Comparison of ENCODE assay signal across 14 cellular contexts in the genomic region with DNA sequence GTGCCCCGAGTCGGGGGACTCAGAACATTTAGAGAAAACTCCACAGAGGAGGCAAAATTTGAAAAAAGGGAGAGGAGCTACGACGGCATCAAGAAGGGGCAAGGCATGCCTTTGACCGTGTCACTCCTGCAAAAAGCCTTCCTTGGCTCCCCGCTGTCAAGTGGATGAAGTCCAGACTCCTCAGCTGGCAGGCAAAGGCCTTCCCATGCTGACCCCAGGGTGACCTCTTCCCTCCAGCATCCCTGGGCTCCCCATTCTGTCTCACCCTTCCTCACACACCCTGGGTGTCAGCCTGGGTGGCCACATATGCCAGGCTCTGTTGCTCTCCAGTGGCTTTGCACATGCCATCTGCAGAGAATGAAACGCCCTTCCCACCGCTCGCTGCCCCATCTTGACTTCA.
"Had no signal": no experiment of that assay in that cellular context is flagged by ENCODE, and none has a peak within 500 bp of the region (broad histone marks: within the 10 kb centered on the region; RNA-seq: fewer than 3 reads in every experiment).

No MANE protein-coding gene starts in this region.

- H3K4me3 ChIP-seq: SJCRH30, spleen, upper lobe of right lung had no signal

- H3K9me3 Mint-ChIP-seq: activated CD4-positive, alpha-beta memory T cell treated with anti-CD3 and anti-CD28 coated beads, Interleukin-2, amount 10 ng/mL, durations not matched to agents 7 days and 5 days; stimulated activated memory B cell treated with anti-CD40 and anti-IgM and Interleukin-4, amounts not matched to agents 10 μg/mL and 1 μg/mL and 100 μg/mL, for 72 hours; T-cell had no signal

- ATAC-seq: esophagus mucosa; stimulated activated memory B cell treated with anti-CD40 and anti-IgM and Interleukin-4, amounts not matched to agents 10 μg/mL and 1 μg/mL and 100 μg/mL, for 72 hours; T-cell; upper lobe of right lung had no signal

- H3K27me3 Mint-ChIP-seq: T-cell had no signal

- H3K27me3 ChIP-seq: spleen, upper lobe of right lung had no signal

- H3K36me3 ChIP-seq: SJCRH30, spleen, upper lobe of right lung had no signal

- DNase-seq: activated CD4-positive, alpha-beta memory T cell treated with anti-CD3 and anti-CD28 coated beads, Interleukin-2, amount 10 ng/mL, durations not matched to agents 7 days and 5 days; activated gamma-delta T cell treated with Interleukin-2 at 50 U/mL for 16 hours; activated T-cell treated with anti-CD3 and anti-CD28 coated beads, Interleukin-2, amount 50 U/mL, for 48 hours; midbrain; posterior cingulate gyrus; SJCRH30; spleen; stimulated activated CD4-positive, alpha-beta T cell treated with anti-CD3 and anti-CD28 coated beads, Interleukin-1b, Interleukin-23, amount 100 ng/mL, for 48 hours; substantia nigra; T-cell; T1000; upper lobe of right lung had no signal

- H3K4me1 ChIP-seq: SJCRH30 had no signal

- H3K27ac Mint-ChIP-seq: activated CD4-positive, alpha-beta memory T cell treated with anti-CD3 and anti-CD28 coated beads, Interleukin-2, amount 10 ng/mL, durations not matched to agents 7 days and 5 days; stimulated activated memory B cell treated with anti-CD40 and anti-IgM and Interleukin-4, amounts not matched to agents 10 μg/mL and 1 μg/mL and 100 μg/mL, for 72 hours; T-cell had no signal

- H3K9me3 ChIP-seq: SJCRH30, spleen, upper lobe of right lung had no signal

- H3K36me3 Mint-ChIP-seq: stimulated activated memory B cell treated with anti-CD40 and anti-IgM and Interleukin-4, amounts not matched to agents 10 μg/mL and 1 μg/mL and 100 μg/mL, for 72 hours; T-cell had no signal

- H3K27ac ChIP-seq: SJCRH30, spleen, upper lobe of right lung had no signal

- H3K4me3 Mint-ChIP-seq: activated CD4-positive, alpha-beta memory T cell treated with anti-CD3 and anti-CD28 coated beads, Interleukin-2, amount 10 ng/mL, durations not matched to agents 7 days and 5 days; stimulated activated memory B cell treated with anti-CD40 and anti-IgM and Interleukin-4, amounts not matched to agents 10 μg/mL and 1 μg/mL and 100 μg/mL, for 72 hours; T-cell had no signal
